Comparison of ENCODE assay signal across 19 cellular contexts in the genomic region with DNA sequence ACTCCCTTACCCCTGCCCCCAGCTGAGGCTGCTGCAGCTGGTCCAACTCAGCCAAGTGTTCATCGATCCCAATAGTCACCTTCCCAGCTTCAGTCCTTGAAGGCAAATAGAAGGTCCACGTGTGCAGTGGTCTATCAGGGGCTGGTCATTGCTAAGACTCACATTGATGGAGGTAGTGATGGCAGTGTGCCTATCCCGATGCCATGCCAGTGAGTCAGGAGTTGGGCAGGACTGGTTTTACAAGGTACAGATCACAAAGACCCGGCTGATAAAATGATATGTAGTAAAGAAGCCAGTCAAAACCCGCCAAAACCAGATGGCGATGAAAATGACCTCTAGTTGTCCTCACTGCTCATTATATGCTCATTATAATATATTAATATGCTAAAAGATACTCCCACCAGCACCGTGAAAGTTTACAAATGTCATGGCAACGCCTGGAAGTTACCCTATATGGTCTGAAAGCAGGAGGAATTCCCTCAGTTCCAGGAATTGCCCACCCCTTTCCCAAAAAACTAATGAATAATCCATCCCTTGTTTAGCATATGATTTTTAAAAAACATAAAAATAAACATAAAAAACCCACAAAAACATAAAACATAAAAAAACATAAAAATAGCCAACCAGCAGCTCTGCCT. TPM values are rescaled to one million over a fixed set of nuclear protein-coding genes. Genes with fewer than 3 reads are reported as not detected.
DNase-seq lines count a peak whose midpoint lies in the region; ATAC-seq and TF ChIP-seq lines count a peak whose summit lies in the region.
"Had no signal": no experiment of that assay in that cellular context is flagged by ENCODE, and none has a peak within 500 bp of the region (broad histone marks: within the 10 kb centered on the region; RNA-seq: fewer than 3 reads in every experiment).

No MANE protein-coding gene starts in this region.

- no peak overlapping the region for H2BK120ac ChIP-seq in trophoblast cell (ENCODE audit: insufficient read depth, low read length, poor library complexity)

- TF ChIP-seq CTCF in HFFc6 (IDR thresholded peaks at IDR 0.05) (no peak), PC-9 (conservative IDR thresholded peaks at IDR 0.05) (no peak), GM10248 (IDR thresholded peaks at IDR 0.05; ENCODE audit: control extremely low read depth, extremely low read depth, low read depth, missing control alignments) (no peak)

- peak overlapping the region; percentile 63; the same call in 1 of the 2 replicates for H3K4me3 Mint-ChIP-seq in HFFc6
- H3K4me3 Mint-ChIP-seq: CD4-positive, CD25-positive, alpha-beta regulatory T cell had no signal

- H3K9me3 Mint-ChIP-seq in HFFc6, result no peaks in the 10 kb centered on the region
- H3K9me3 Mint-ChIP-seq: CD4-positive, CD25-positive, alpha-beta regulatory T cell had no signal

- H3K4me2 ChIP-seq in PC-9 (peak overlapping the region; percentile 49), trophoblast cell (ENCODE audit: low read length) (no peak overlapping the region), Karpas-422 (ENCODE audit: low read depth, low read length, poor library complexity, severe bottlenecking) (no peak overlapping the region)

- no peak overlapping the region for H3K18ac ChIP-seq in trophoblast cell (ENCODE audit: low read length)

- DNase-seq in HFFc6 (no peak), PC-9 (peak; percentile 45 to 75), epithelial cell of prostate (ENCODE audit: low read depth, low spot score) (peak; percentile 39), trophoblast cell (no peak), Karpas-422 (no peak), GM10248 (ENCODE audit: extremely low spot score) (no peak)
- DNase-seq: ACHN; CD4-positive, CD25-positive, alpha-beta regulatory T cell; DND-41; GF-D8; NCI-H146; NCI-H2081 treated with DMSO at 0.1 percent for 48 hours; NCI-H524 treated with DMSO at 0.1 percent for 48 hours had no signal

- CTCF ChIA-PET in PC-9 (lab: Charles Lee) (no interaction called here), GM10248 (lab: Yijun Ruan, JAX) (interaction anchor here (2.0 kb wide), 1 partner anchor 17 kb away, joined by 12 read pairs; no protein-coding TSS in a partner anchor)

- intact Hi-C loops in PC-9 (cut with micrococcal nuclease; ENCODE audit: unreplicated experiment), result no loop called here

- no peak overlapping the region for H3K27ac ChIP-seq in PC-9
- no peak overlapping the region for H3K27ac ChIP-seq in epithelial cell of prostate
- H3K27ac ChIP-seq in trophoblast cell (ENCODE audit: low read depth, low read length), result no peak overlapping the region
- H3K27ac ChIP-seq in Karpas-422 (ENCODE audit: low read length), result no peak overlapping the region
- H3K27ac ChIP-seq: SK-N-MC had no signal

- H3K27me3 ChIP-seq in PC-9 (ENCODE audit: insufficient read depth, low read depth) (no peaks in the 10 kb centered on the region), trophoblast cell (ENCODE audit: insufficient read depth, low read length) (no peaks in the 10 kb centered on the region), Karpas-422 (ENCODE audit: low read length) (no peaks in the 10 kb centered on the region)

- H2AK5ac ChIP-seq in trophoblast cell (ENCODE audit: low read length), result no peak overlapping the region

- no peaks in the 10 kb centered on the region for H3K79me1 ChIP-seq in trophoblast cell (ENCODE audit: low read length)

- no peak overlapping the region for H3K4me3 ChIP-seq in PC-9
- peak overlapping the region; percentile 40 for H3K4me3 ChIP-seq in trophoblast cell (ENCODE audit: low read depth, low read length)
- no peak overlapping the region for H3K4me3 ChIP-seq in Karpas-422 (ENCODE audit: low read length)
- H3K4me3 ChIP-seq: SK-N-MC had no signal

- H3K36me3 ChIP-seq in PC-9 (ENCODE audit: low read depth) (no peaks in the 10 kb centered on the region), trophoblast cell (ENCODE audit: control insufficient read depth in 1 of 2, insufficient read depth in 2 of 2, low read length in 2 of 2) (no peaks in the 10 kb centered on the region), Karpas-422 (ENCODE audit: insufficient read depth, low read length) (no peaks in the 10 kb centered on the region)

- WGBS in trophoblast cell (ENCODE audit: extremely low coverage, insufficient coverage, insufficient read length), result no CpG with 5 or more reads among the region's 8 CpGs

- H3K79me2 ChIP-seq in PC-9 (ENCODE audit: low read depth) (no peaks in the 10 kb centered on the region), trophoblast cell (ENCODE audit: control insufficient read depth, insufficient read depth, low read length, poor library complexity) (no peaks in the 10 kb centered on the region), Karpas-422 (ENCODE audit: low read length) (no peaks in the 10 kb centered on the region)

- H3K14ac ChIP-seq in trophoblast cell (ENCODE audit: low read length), result no peak overlapping the region

- H2BK5ac ChIP-seq in trophoblast cell (ENCODE audit: low read depth, low read length, poor library complexity), result no peak overlapping the region

- H3K9me3 ChIP-seq in PC-9 (ENCODE audit: insufficient read depth, low read depth), result no peaks in the 10 kb centered on the region
- peaks cover 1% of the 10 kb centered on the region for H3K9me3 ChIP-seq in trophoblast cell (ENCODE audit: insufficient read depth, low read depth, low read length)
- H3K9me3 ChIP-seq in Karpas-422 (ENCODE audit: low read length), result no peaks in the 10 kb centered on the region

- peaks cover 13% of the 10 kb centered on the region for H3K4me1 ChIP-seq in PC-9 (replicated peaks; ENCODE audit: insufficient read depth)
- no peaks in the 10 kb centered on the region for H3K4me1 ChIP-seq in trophoblast cell (ENCODE audit: control insufficient read depth in 1 of 2, insufficient read depth in 2 of 2, low read length in 2 of 2)
- H3K4me1 ChIP-seq in Karpas-422 (ENCODE audit: low read length), result no peaks in the 10 kb centered on the region

- H3K27me3 Mint-ChIP-seq in HFFc6 (ENCODE audit: insufficient read depth), result peaks cover 3% of the 10 kb centered on the region

- no peak overlapping the region for H3K27ac Mint-ChIP-seq in HFFc6
- H3K27ac Mint-ChIP-seq: CD4-positive, CD25-positive, alpha-beta regulatory T cell had no signal

- H3K23ac ChIP-seq in trophoblast cell (ENCODE audit: low read length), result peak overlapping the region; percentile 61

- H4K20me1 ChIP-seq in PC-9 (ENCODE audit: insufficient read depth), result no peaks in the 10 kb centered on the region
- H4K20me1 ChIP-seq in Karpas-422 (ENCODE audit: insufficient read depth, low read depth, low read length), result no peaks in the 10 kb centered on the region

- H3K9me2 ChIP-seq in PC-9 (ENCODE audit: insufficient read depth) (no peaks in the 10 kb centered on the region), Karpas-422 (replicated peaks; ENCODE audit: insufficient read depth, low read length) (no peaks in the 10 kb centered on the region)

- H3F3A ChIP-seq in PC-9 (ENCODE audit: insufficient read depth, low read depth), result no peaks in the 10 kb centered on the region

- H4K12ac ChIP-seq in trophoblast cell (ENCODE audit: low read depth, low read length), result no peak overlapping the region

- no peak overlapping the region for H4K91ac ChIP-seq in trophoblast cell (ENCODE audit: low read depth, low read length)

- POLR2A ChIA-PET in PC-9 (lab: Charles Lee; ENCODE audit: unreplicated experiment) (interaction anchor here (0.6 kb wide), 1 partner anchor 59 kb away, joined by 12 read pairs; no protein-coding TSS in a partner anchor), GM10248 (lab: Yijun Ruan, JAX) (no interaction called here)

- no peak overlapping the region for H4K8ac ChIP-seq in trophoblast cell (ENCODE audit: low read depth, low read length)

- no peak overlapping the region for H3K9ac ChIP-seq in trophoblast cell (ENCODE audit: low read length)
- no peak overlapping the region for H3K9ac ChIP-seq in Karpas-422 (ENCODE audit: low read length)

- H3K4me1 Mint-ChIP-seq in HFFc6 (ENCODE audit: low read depth), result peaks cover 26% of the 10 kb centered on the region; the same call in 1 of the 2 replicates
- H3K4me1 Mint-ChIP-seq: CD4-positive, CD25-positive, alpha-beta regulatory T cell had no signal

- no peak overlapping the region for H2BK12ac ChIP-seq in trophoblast cell (ENCODE audit: low read length)

- no TSS peak for BruUV-seq in PC-9 (replicated peaks; lab: Mats Ljungman, UMichigan)

- no peak for ATAC-seq in HG02798 (IDR thresholded peaks at IDR 0.05; ENCODE audit: poor library complexity, unreplicated experiment)
- no peak for ATAC-seq in GM21825 (IDR thresholded peaks at IDR 0.05; ENCODE audit: unreplicated experiment)
- ATAC-seq: Right ventricle myocardium inferior had no signal

- no peaks in the 10 kb centered on the region for H3K36me3 Mint-ChIP-seq in HFFc6 (ENCODE audit: low read depth)
- H3K36me3 Mint-ChIP-seq: CD4-positive, CD25-positive, alpha-beta regulatory T cell had no signal

- peak overlapping the region; percentile 44; the same call in 1 of the 2 replicates for H2AFZ ChIP-seq in PC-9
- no peak overlapping the region for H2AFZ ChIP-seq in trophoblast cell (ENCODE audit: insufficient read depth, low read length, poor library complexity)
- H2AFZ ChIP-seq in Karpas-422 (ENCODE audit: low read length), result no peak overlapping the region

- H3K4ac ChIP-seq in trophoblast cell (ENCODE audit: low read depth, low read length), result no peak overlapping the region

RNA-seq across cellular contexts. Expression of gene C2orf80, which starts 2.9 kb away (rescaled TPM):
- total RNA-seq in HFFc6 (2021; fragmentation: NEBNext Ultra II Directional; extraction: Animal tissue kit (Norgen Biotek cat#: 25700)), result not detected
- not detected in 2 replicates for total RNA-seq in PC-9 (2021)
- polyA plus RNA-seq in trophoblast cell (2013), result not detected in 2 replicates
- total RNA-seq in Karpas-422 (2014; rRNA removed; shearing (Covaris generic); ENCODE audit: low replicate concordance), result not detected in 2 replicates
- total RNA-seq: CD4-positive, CD25-positive, alpha-beta regulatory T cell; H4; LHCN-M2; Right ventricle myocardium inferior had no signal
- polyA plus RNA-seq: CD4-positive, CD25-positive, alpha-beta regulatory T cell had no signal

RNA-seq across cellular contexts. Expression of gene CRYGA, which starts 29.3 kb away (rescaled TPM):
- total RNA-seq in HFFc6 (2021; fragmentation: NEBNext Ultra II Directional; extraction: Animal tissue kit (Norgen Biotek cat#: 25700)), result not detected
- total RNA-seq in PC-9 (2021), result not detected in 2 replicates
- not detected in 2 replicates for polyA plus RNA-seq in trophoblast cell (2013)
- total RNA-seq in Karpas-422 (2014; rRNA removed; shearing (Covaris generic); ENCODE audit: low replicate concordance), result not detected in 2 replicates
- total RNA-seq: CD4-positive, CD25-positive, alpha-beta regulatory T cell; H4; LHCN-M2; Right ventricle myocardium inferior had no signal
- polyA plus RNA-seq: CD4-positive, CD25-positive, alpha-beta regulatory T cell had no signal

RNA-seq across cellular contexts. Expression of gene CRYGB, which starts 46.8 kb away (rescaled TPM):
- not detected for total RNA-seq in HFFc6 (2021; fragmentation: NEBNext Ultra II Directional; extraction: Animal tissue kit (Norgen Biotek cat#: 25700))
- total RNA-seq in PC-9 (2021), result not detected in 2 replicates
- polyA plus RNA-seq in trophoblast cell (2013), result not detected in 2 replicates
- total RNA-seq in Karpas-422 (2014; rRNA removed; shearing (Covaris generic); ENCODE audit: low replicate concordance), result not detected in 2 replicates
- total RNA-seq: CD4-positive, CD25-positive, alpha-beta regulatory T cell; H4; LHCN-M2; Right ventricle myocardium inferior had no signal
- polyA plus RNA-seq: CD4-positive, CD25-positive, alpha-beta regulatory T cell had no signal

Comparison
In these comparisons a context has a peak if more than half of its experiments do, and no peak if none do; other contexts are left out.
1. DNase-seq: peak in PC-9 (2 of 2) and epithelial cell of prostate (single experiment); none in HFFc6 (single experiment), trophoblast cell (0 of 2), Karpas-422 (single experiment) and GM10248 (single experiment).